In the genomic region with DNA sequence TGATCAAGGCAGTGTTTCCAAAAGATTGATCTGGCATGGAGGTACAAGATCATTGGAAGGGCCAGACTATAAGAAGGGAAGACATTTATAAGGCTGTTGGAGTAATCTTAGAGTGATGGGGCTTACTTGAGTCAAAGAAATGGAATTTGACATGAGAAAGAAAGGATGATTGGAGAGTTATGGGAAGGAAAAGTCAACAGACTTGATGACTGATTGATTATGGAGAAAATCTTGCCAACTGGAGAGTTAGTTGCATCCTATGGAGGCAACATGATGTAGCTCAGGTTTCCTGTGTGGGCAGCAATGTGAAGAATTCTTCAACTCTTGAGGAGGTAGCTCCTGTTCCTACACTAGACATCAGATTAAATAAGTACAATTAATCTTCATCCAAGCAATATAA, we compare ENCODE assay signal across 9 cellular contexts.
"Had no signal": no experiment of that assay in that cellular context is flagged by ENCODE, and none has a peak within 500 bp of the region (broad histone marks: within the 10 kb centered on the region; RNA-seq: fewer than 3 reads in every experiment).

No MANE protein-coding gene starts in this region.

- H3K4me2 ChIP-seq: GM23338 had no signal

- H3K4me3 ChIP-seq: GM23338, K562 had no signal

- H3K4me1 Mint-ChIP-seq: GM23338 had no signal

- FAIRE-seq: H1, H54, HTR-8/SVneo, K562 had no signal

- DNase-seq: H9, HCEC 1CT, IMR-90, KG1 had no signal

- H3K9me3 Mint-ChIP-seq: GM23338, H9 had no signal

- H3K27ac Mint-ChIP-seq: GM23338, H9 had no signal

- H3K4me3 Mint-ChIP-seq: GM23338, H9 had no signal

- H2AFZ ChIP-seq: GM23338 had no signal

- ATAC-seq: GM23338, K562 had no signal
